8 cellular contexts compared by ENCODE assay signal in genomic region chr19:1172353-1173159, GRCh38. TPM values are rescaled to one million over a fixed set of nuclear protein-coding genes. Genes with fewer than 3 reads are reported as not detected.
DNase-seq lines count a peak whose midpoint lies in the region; FAIRE-seq and TF ChIP-seq lines count a peak whose summit lies in the region.

No MANE protein-coding gene starts in this region.

- peak overlapping the region; percentile 94 for H3K4me3 Mint-ChIP-seq in activated naive CD8-positive, alpha-beta T cell treated with anti-CD3 and anti-CD28 coated beads for 36 hours

- no peaks in the 10 kb centered on the region for H3K27me3 Mint-ChIP-seq in activated naive CD8-positive, alpha-beta T cell treated with anti-CD3 and anti-CD28 coated beads for 36 hours

- no peaks in the 10 kb centered on the region for H3K9me3 Mint-ChIP-seq in activated naive CD8-positive, alpha-beta T cell treated with anti-CD3 and anti-CD28 coated beads for 36 hours

- 28% methylated on average over 34 of the region's 36 CpGs for WGBS in HUES64

- peak overlapping the region; percentile 97 for H3K4me2 ChIP-seq in parathyroid adenoma (ENCODE audit: low read length)

- no peaks in the 10 kb centered on the region for H3K9me3 ChIP-seq in HUES64 (ENCODE audit: insufficient read depth, low read depth, low read length)
- no peaks in the 10 kb centered on the region for H3K9me3 ChIP-seq in cardiac muscle cell (ENCODE audit: low read depth)
- no peaks in the 10 kb centered on the region for H3K9me3 ChIP-seq in parathyroid adenoma (ENCODE audit: control insufficient read depth, low read length)

- TF ChIP-seq CTCF in cardiac muscle cell (IDR thresholded peaks at IDR 0.05; ENCODE audit: low read depth, low read length) (no peak), parathyroid adenoma (IDR thresholded peaks at IDR 0.05) (no peak), GM10266 (IDR thresholded peaks at IDR 0.05; ENCODE audit: control insufficient read depth, insufficient read depth, low read depth, missing control alignments) (no peak)

- H3K4me3 ChIP-seq in HUES64 (ENCODE audit: low read length): peak overlapping the region; percentile 96
- peak overlapping the region; percentile 59 for H3K4me3 ChIP-seq in cardiac muscle cell
- H3K4me3 ChIP-seq in parathyroid adenoma (ENCODE audit: low read depth, low read length): peak overlapping the region; percentile 79

- peak overlapping the region; percentile 91; the same call in 1 of the 2 replicates for H3K27ac ChIP-seq in HUES64 (ENCODE audit: low read depth, low read length)
- peak overlapping the region; percentile 67 for H3K27ac ChIP-seq in cardiac muscle cell
- peak overlapping the region; percentile 89 for H3K27ac ChIP-seq in parathyroid adenoma

- FAIRE-seq in GM19239 (lab: Jason Lieb, UNC): no peak

- H3K4me1 Mint-ChIP-seq in activated naive CD8-positive, alpha-beta T cell treated with anti-CD3 and anti-CD28 coated beads for 36 hours: peaks cover 26% of the 10 kb centered on the region

- peaks cover 6% of the 10 kb centered on the region for H3K36me3 Mint-ChIP-seq in activated naive CD8-positive, alpha-beta T cell treated with anti-CD3 and anti-CD28 coated beads for 36 hours

- H2AFZ ChIP-seq in parathyroid adenoma: peak overlapping the region; percentile 80

- H3K79me2 ChIP-seq in parathyroid adenoma: peaks cover 32% of the 10 kb centered on the region

- peak; percentile 65 for DNase-seq in AG08396 (ENCODE audit: low spot score)
- DNase-seq in activated naive CD8-positive, alpha-beta T cell treated with anti-CD3 and anti-CD28 coated beads for 36 hours: no peak
- peak in 1 of 2 donors; percentile 76 for DNase-seq in cardiac muscle cell (ENCODE audit: low read depth in 1 of 2, low spot score in 1 of 2)
- no peak for DNase-seq in GM10266 (ENCODE audit: extremely low spot score)
- DNase-seq in NCI-H1436 treated with DMSO at 0.1 percent for 48 hours (lab: John Stamatoyannopoulos, UW): no peak
- DNase-seq in GM19239 (ENCODE audit: insufficient read length, low spot score): no peak

- H3K4me1 ChIP-seq in HUES64 (ENCODE audit: insufficient read depth, low read length): peaks cover 17% of the 10 kb centered on the region; the same call in 1 of the 2 replicates
- peaks cover 20% of the 10 kb centered on the region for H3K4me1 ChIP-seq in cardiac muscle cell (ENCODE audit: low read depth)
- H3K4me1 ChIP-seq in parathyroid adenoma: peaks cover 6% of the 10 kb centered on the region

- H3K27ac Mint-ChIP-seq in activated naive CD8-positive, alpha-beta T cell treated with anti-CD3 and anti-CD28 coated beads for 36 hours: peak overlapping the region; percentile 92

- no peaks in the 10 kb centered on the region for H3K27me3 ChIP-seq in HUES64 (ENCODE audit: insufficient read depth, low read length)
- H3K27me3 ChIP-seq in cardiac muscle cell: no peaks in the 10 kb centered on the region
- H3K27me3 ChIP-seq in parathyroid adenoma (ENCODE audit: control insufficient read depth, insufficient read depth, low read length): no peaks in the 10 kb centered on the region

- peak overlapping the region; percentile 81 for H3K9ac ChIP-seq in HUES64 (ENCODE audit: low read depth, low read length)
- H3K9ac ChIP-seq in parathyroid adenoma: peak overlapping the region; percentile 89

- no peaks in the 10 kb centered on the region for H3K36me3 ChIP-seq in HUES64 (ENCODE audit: insufficient read depth, low read length)
- no peaks in the 10 kb centered on the region for H3K36me3 ChIP-seq in cardiac muscle cell
- H3K36me3 ChIP-seq in parathyroid adenoma (ENCODE audit: control insufficient read depth, insufficient read depth, low read length): no peaks in the 10 kb centered on the region

RNA-seq across cellular contexts. Expression of gene SBNO2, which starts 1.5 kb away (rescaled TPM):
- 14.5 TPM for polyA plus RNA-seq in HUES64 (2013, experiment 1 of 2)
- 14.1 TPM for polyA plus RNA-seq in HUES64 (2013, experiment 2 of 2)
- 10 to 100 TPM; 50.5 to 51.6 TPM for total RNA-seq in activated naive CD8-positive, alpha-beta T cell treated with anti-CD3 and anti-CD28 coated beads for 36 hours
- 23.0 and 28.5 TPM in 2 replicates for total RNA-seq in cardiac muscle cell
- polyA plus RNA-seq in cardiac muscle cell: 6.8 and 11.8 TPM in 2 replicates

RNA-seq across cellular contexts. Expression of gene STK11, which starts 33.0 kb away (rescaled TPM):
- 42.9 TPM for polyA plus RNA-seq in HUES64 (2013, experiment 1 of 2)
- 36.7 TPM for polyA plus RNA-seq in HUES64 (2013, experiment 2 of 2)
- total RNA-seq in activated naive CD8-positive, alpha-beta T cell treated with anti-CD3 and anti-CD28 coated beads for 36 hours: 10 to 100 TPM; 54.7 to 55.8 TPM
- 140 and 180 TPM in 2 replicates for total RNA-seq in cardiac muscle cell
- polyA plus RNA-seq in cardiac muscle cell: 122 and 154 TPM in 2 replicates
